11 cellular contexts compared by ENCODE assay signal in genomic region chr10:133127291-133128125, GRCh38. TPM values are rescaled to one million over a fixed set of nuclear protein-coding genes. Genes with fewer than 3 reads are reported as not detected.
DNase-seq lines count a peak whose midpoint lies in the region; ATAC-seq and TF ChIP-seq lines count a peak whose summit lies in the region.
"Had no signal": no experiment of that assay in that cellular context is flagged by ENCODE, and none has a peak within 500 bp of the region (broad histone marks: within the 10 kb centered on the region; RNA-seq: fewer than 3 reads in every experiment).

No MANE protein-coding gene starts in this region.

- intact Hi-C loops in posterior vena cava (cut with DNase I) = loop anchor here in 1 of 2 donors (1.0 to 10.0 kb wide), 2 partner anchors 31 to 183 kb away; partner anchors contain the start of gene CFAP46

- no peaks in the 10 kb centered on the region for H3K36me3 Mint-ChIP-seq in activated naive CD4-positive, alpha-beta T cell treated with anti-CD3 and anti-CD28 coated beads, Interleukin-2, amount 50 U/mL, for 72 hours
- H3K36me3 Mint-ChIP-seq: natural killer cell treated with Interleukin-12 subunit alpha and Interleukin-12 subunit beta and Interleukin-15 and Interleukin-18, amount 100 ng/mL, for 72 hours had no signal

- peak; percentile 21 to 34 for ATAC-seq in activated naive CD4-positive, alpha-beta T cell treated with anti-CD3 and anti-CD28 coated beads, Interleukin-2, amount 50 U/mL, for 72 hours
- no peak for ATAC-seq in GM19395 (IDR thresholded peaks at IDR 0.05; ENCODE audit: unreplicated experiment)
- ATAC-seq in GM18867 (IDR thresholded peaks at IDR 0.05; ENCODE audit: unreplicated experiment) = no peak
- ATAC-seq in GM21381 (IDR thresholded peaks at IDR 0.05; ENCODE audit: unreplicated experiment) = no peak

- no peak for TF ChIP-seq CTCF in GM10266 (IDR thresholded peaks at IDR 0.05; ENCODE audit: control insufficient read depth, insufficient read depth, low read depth, missing control alignments)

- DNase-seq in GM10266 (ENCODE audit: extremely low spot score) = peak; percentile 42
- peak; percentile 33 for DNase-seq in OCI-M1 (lab: John Stamatoyannopoulos, UW)
- DNase-seq in activated naive CD4-positive, alpha-beta T cell treated with anti-CD3 and anti-CD28 coated beads, Interleukin-2, amount 50 U/mL, for 72 hours (ENCODE audit: low spot score in 2 of 2) = peak; percentile 35 to 47
- peak; percentile 72 for DNase-seq in posterior vena cava (ENCODE audit: low spot score)
- no peak for DNase-seq in cortex of kidney (lab: John Stamatoyannopoulos, UW)
- DNase-seq: cerebellar nuclear complex, KBM-7 had no signal

- H3K27ac Mint-ChIP-seq in activated naive CD4-positive, alpha-beta T cell treated with anti-CD3 and anti-CD28 coated beads, Interleukin-2, amount 50 U/mL, for 72 hours = no peak overlapping the region
- H3K27ac Mint-ChIP-seq: natural killer cell treated with Interleukin-12 subunit alpha and Interleukin-12 subunit beta and Interleukin-15 and Interleukin-18, amount 100 ng/mL, for 72 hours had no signal

- H3K9me3 Mint-ChIP-seq in activated naive CD4-positive, alpha-beta T cell treated with anti-CD3 and anti-CD28 coated beads, Interleukin-2, amount 50 U/mL, for 72 hours = no peaks in the 10 kb centered on the region
- H3K9me3 Mint-ChIP-seq: natural killer cell treated with Interleukin-12 subunit alpha and Interleukin-12 subunit beta and Interleukin-15 and Interleukin-18, amount 100 ng/mL, for 72 hours had no signal

RNA-seq across cellular contexts. Expression of gene KNDC1, which starts 32.5 kb away (rescaled TPM):
- under 1 TPM in 1 of 2 donors, not detected in 1; 0.07 TPM for total RNA-seq in activated naive CD4-positive, alpha-beta T cell treated with anti-CD3 and anti-CD28 coated beads, Interleukin-2, amount 50 U/mL, for 72 hours
- under 1 TPM; 0.33 to 0.37 TPM for total RNA-seq in posterior vena cava

RNA-seq across cellular contexts. Expression of gene ADGRA1, which starts 39.8 kb away (rescaled TPM):
- not detected for total RNA-seq in activated naive CD4-positive, alpha-beta T cell treated with anti-CD3 and anti-CD28 coated beads, Interleukin-2, amount 50 U/mL, for 72 hours
- total RNA-seq in posterior vena cava = under 1 TPM; 0.10 to 0.56 TPM
- total RNA-seq: natural killer cell treated with Interleukin-12 subunit alpha and Interleukin-12 subunit beta and Interleukin-15 and Interleukin-18, amount 100 ng/mL, for 72 hours had no signal

Comparison
In these comparisons a context has a peak if more than half of its experiments do, and no peak if none do; other contexts are left out.
1. ATAC-seq: peak in activated naive CD4-positive, alpha-beta T cell treated with anti-CD3 and anti-CD28 coated beads, Interleukin-2, amount 50 U/mL, for 72 hours (2 of 2); none in GM19395 (single experiment), GM18867 (single experiment) and GM21381 (single experiment).